ENCODE assay signal across 1 cellular context in genomic region chr21:36555199-36555598, GRCh38.
TF ChIP-seq lines count a peak whose summit lies in the region.

No MANE protein-coding gene starts in this region.

TF ChIP-seq in WTC11, 78 proteins besides CTCF, POLR2A, EP300 and RAD21 (continued from another document):
- TF ChIP-seq PRDM15 (CRISPR knock-in tag; IDR thresholded peaks at IDR 0.05), result no peak
- TF ChIP-seq ZNF532 (CRISPR knock-in tag; IDR thresholded peaks at IDR 0.05; ENCODE audit: borderline replicate concordance), result no peak
- no peak for TF ChIP-seq SMAD3 (CRISPR knock-in tag; IDR thresholded peaks at IDR 0.05; ENCODE audit: borderline replicate concordance)
- no peak for TF ChIP-seq RELA (CRISPR knock-in tag; IDR thresholded peaks at IDR 0.05; ENCODE audit: borderline replicate concordance)
- TF ChIP-seq ZNF416 (CRISPR knock-in tag; IDR thresholded peaks at IDR 0.05), result no peak
- TF ChIP-seq E2F1 (CRISPR knock-in tag; IDR thresholded peaks at IDR 0.05), result no peak
- TF ChIP-seq ZNF121 (CRISPR knock-in tag; IDR thresholded peaks at IDR 0.05), result no peak
